1 cellular context compared by ENCODE assay signal in genomic region chr11:75563501-75563977, GRCh38.
TF ChIP-seq lines count a peak whose summit lies in the region.

No MANE protein-coding gene starts in this region.

TF ChIP-seq in K562, 482 proteins besides CTCF, POLR2A, EP300 and RAD21 (continued from another document):
- TF ChIP-seq ZNF133 (CRISPR knock-in tag; IDR thresholded peaks at IDR 0.05) (no peak), KDM1A (IDR thresholded peaks at IDR 0.05) (no peak), KAT7 (CRISPR knock-in tag; IDR thresholded peaks at IDR 0.05; ENCODE audit: borderline replicate concordance) (0 out of 2 replicates have a peak, but pooled peaks have one; percentile 0), PBX2 (CRISPR knock-in tag; IDR thresholded peaks at IDR 0.05; ENCODE audit: low read depth) (no peak), PBX2 (tag; conservative IDR thresholded peaks at IDR 0.05; ENCODE audit: low read depth) (no peak), KDM4B (IDR thresholded peaks at IDR 0.05; ENCODE audit: borderline replicate concordance in 2 of 2, low read depth in 1 of 2) (no peak), ZC3H4 (CRISPR knock-in tag; IDR thresholded peaks at IDR 0.05; ENCODE audit: borderline replicate concordance) (peak; percentile 27; the same call in 1 of the 2 replicates)
TF ChIP-seq in K562: peak in this region for 2.
